ENCODE assay signal across 1 cellular context in genomic region chr2:64767670-64768425, GRCh38.
TF ChIP-seq lines count a peak whose summit lies in the region.

No MANE protein-coding gene starts in this region.

TF ChIP-seq in HepG2, 621 proteins besides CTCF, POLR2A, EP300 and RAD21 (continued from another document and continues in another):
- TF ChIP-seq ZNF276 (CRISPR knock-in tag; IDR thresholded peaks at IDR 0.05; ENCODE audit: low read depth), result 0 out of 2 replicates have a peak, but pooled peaks have one; percentile 61
- TF ChIP-seq ZFYVE20 (CRISPR knock-in tag; IDR thresholded peaks at IDR 0.05; ENCODE audit: borderline replicate concordance, low read depth), result no peak
- TF ChIP-seq ZFP36 (IDR thresholded peaks at IDR 0.05; ENCODE audit: borderline replicate concordance, low read depth, low read length, partially characterized antibody), result no peak
- TF ChIP-seq ZUFSP (CRISPR knock-in tag; IDR thresholded peaks at IDR 0.05; ENCODE audit: borderline replicate concordance), result no peak
- no peak for TF ChIP-seq POLR2AphosphoS5 (IDR thresholded peaks at IDR 0.05; ENCODE audit: low read depth, low read length)
- no peak for TF ChIP-seq SP1 (IDR thresholded peaks at IDR 0.05)
- TF ChIP-seq SP1 (CRISPR knock-in tag; IDR thresholded peaks at IDR 0.05), result no peak
- TF ChIP-seq ATF1 (CRISPR knock-in tag; IDR thresholded peaks at IDR 0.05), result no peak
- TF ChIP-seq ZNF749 (CRISPR knock-in tag; IDR thresholded peaks at IDR 0.05; ENCODE audit: borderline replicate concordance), result no peak
- no peak for TF ChIP-seq NBN (conservative IDR thresholded peaks at IDR 0.05)
- TF ChIP-seq GZF1 (CRISPR knock-in tag; IDR thresholded peaks at IDR 0.05), result no peak
- no peak for TF ChIP-seq ZSCAN5A (CRISPR knock-in tag; IDR thresholded peaks at IDR 0.05; ENCODE audit: borderline replicate concordance)
- TF ChIP-seq SP4 (CRISPR knock-in tag; IDR thresholded peaks at IDR 0.05), result no peak; the same call in 1 of the 2 replicates
- TF ChIP-seq NR2F6 (IDR thresholded peaks at IDR 0.05), result no peak
- no peak for TF ChIP-seq NR2F6 (CRISPR knock-in tag; IDR thresholded peaks at IDR 0.05)
- TF ChIP-seq ZNF543 (CRISPR knock-in tag; IDR thresholded peaks at IDR 0.05), result no peak
- no peak for TF ChIP-seq ZNF557 (CRISPR knock-in tag; IDR thresholded peaks at IDR 0.05)
- no peak for TF ChIP-seq THYN1 (CRISPR knock-in tag; IDR thresholded peaks at IDR 0.05; ENCODE audit: borderline replicate concordance, low read depth)
- TF ChIP-seq ZNF281 (CRISPR knock-in tag; IDR thresholded peaks at IDR 0.05; ENCODE audit: borderline replicate concordance), result no peak
- no peak for TF ChIP-seq ZNF740 (CRISPR knock-in tag; IDR thresholded peaks at IDR 0.05)
- no peak for TF ChIP-seq ZNF75D (CRISPR knock-in tag; IDR thresholded peaks at IDR 0.05; ENCODE audit: borderline replicate concordance)
- no peak; the same call in none of the 2 replicates for TF ChIP-seq HNF1B (CRISPR knock-in tag; IDR thresholded peaks at IDR 0.05)
- no peak for TF ChIP-seq TFE3 (CRISPR knock-in tag; IDR thresholded peaks at IDR 0.05)
- TF ChIP-seq EHMT2 (IDR thresholded peaks at IDR 0.05; ENCODE audit: borderline replicate concordance, low read depth, low read length), result no peak
- TF ChIP-seq ZNF580 (CRISPR knock-in tag; IDR thresholded peaks at IDR 0.05; ENCODE audit: borderline replicate concordance, low read depth), result 0 out of 2 replicates have a peak, but pooled peaks have one; percentile 40
- TF ChIP-seq FOXP4 (CRISPR knock-in tag; IDR thresholded peaks at IDR 0.05), result peak; percentile 48; the same call in 1 of the 2 replicates
- TF ChIP-seq ZNF883 (CRISPR knock-in tag; IDR thresholded peaks at IDR 0.05; ENCODE audit: not compliant biosample characterization), result peak; percentile 83
- TF ChIP-seq ATF7-NPFF (CRISPR knock-in tag; IDR thresholded peaks at IDR 0.05; ENCODE audit: low read depth), result peak; percentile 90
- no peak for TF ChIP-seq ZNF253 (CRISPR knock-in tag; IDR thresholded peaks at IDR 0.05; ENCODE audit: borderline replicate concordance)
- TF ChIP-seq MTA1 (CRISPR knock-in tag; IDR thresholded peaks at IDR 0.05; ENCODE audit: borderline replicate concordance), result peak; percentile 95; the same call in 1 of the 2 replicates
- no peak for TF ChIP-seq PBX3 (CRISPR knock-in tag; IDR thresholded peaks at IDR 0.05; ENCODE audit: borderline replicate concordance)
- TF ChIP-seq ZNF431 (CRISPR knock-in tag; IDR thresholded peaks at IDR 0.05; ENCODE audit: borderline replicate concordance, low read depth), result no peak
- no peak for TF ChIP-seq BRF2 (CRISPR knock-in tag; IDR thresholded peaks at IDR 0.05)
- no peak for TF ChIP-seq ZNF7 (CRISPR knock-in tag; IDR thresholded peaks at IDR 0.05)
- no peak for TF ChIP-seq ZNF879 (CRISPR knock-in tag; IDR thresholded peaks at IDR 0.05)
- TF ChIP-seq NCOA2 (CRISPR knock-in tag; IDR thresholded peaks at IDR 0.05), result no peak
- TF ChIP-seq PLRG1 (conservative IDR thresholded peaks at IDR 0.05), result no peak
- no peak for TF ChIP-seq NFE2L1 (CRISPR knock-in tag; IDR thresholded peaks at IDR 0.05; ENCODE audit: borderline replicate concordance)
- peak; percentile 36; the same call in 1 of the 2 replicates for TF ChIP-seq MED13 (CRISPR knock-in tag; IDR thresholded peaks at IDR 0.05)
- TF ChIP-seq FOXO1 (CRISPR knock-in tag; IDR thresholded peaks at IDR 0.05), result peak; percentile 32; the same call in 1 of the 2 replicates
- no peak for TF ChIP-seq GPN1 (CRISPR knock-in tag; IDR thresholded peaks at IDR 0.05; ENCODE audit: borderline replicate concordance)
- no peak for TF ChIP-seq ZFP1 (CRISPR knock-in tag; IDR thresholded peaks at IDR 0.05)
